ENCODE assay signal across 7 cellular contexts in genomic region chr1:229558460-229559335, GRCh38. TPM values are rescaled to one million over a fixed set of nuclear protein-coding genes. Genes with fewer than 3 reads are reported as not detected.
DNase-seq lines count a peak whose midpoint lies in the region; ATAC-seq, FAIRE-seq and TF ChIP-seq lines count a peak whose summit lies in the region.

ABCB10 (minus strand) TSS chr1:229558707; CDS start chr1:229558652, 55 bp downstream.

- peaks cover 4% of the 10 kb centered on the region for H4K20me1 ChIP-seq in hepatocyte (ENCODE audit: insufficient read depth, poor library complexity, severe bottlenecking)

- H2AFZ ChIP-seq in hepatocyte: peak within 1 kb of the TSS; percentile 80

- peaks cover 29% of the 10 kb centered on the region for H3K4me1 ChIP-seq in hepatocyte (ENCODE audit: insufficient read depth)

- H3K79me2 ChIP-seq in hepatocyte: peaks cover 42% of the 10 kb centered on the region

- no peaks in the 10 kb centered on the region for H3K9me2 ChIP-seq in hepatocyte (replicated peaks; ENCODE audit: insufficient read depth)

- peak; percentile 64 for ATAC-seq in HG02973 (IDR thresholded peaks at IDR 0.05; ENCODE audit: unreplicated experiment)

- 2% methylated on average over 51 of the region's 109 CpGs for WGBS in hepatocyte (ENCODE audit: low lambda C conversion rate, missing lambda C conversion rate)

- peak; percentile 96 for FAIRE-seq in GM18507 (lab: Jason Lieb, UNC)

- peak; percentile 95 for TF ChIP-seq CTCF in hepatocyte (IDR thresholded peaks at IDR 0.05; ENCODE audit: poor library complexity)

- H3K36me3 ChIP-seq in hepatocyte (replicated peaks; ENCODE audit: insufficient read depth, low read depth): no peaks in the 10 kb centered on the region

- no peaks in the 10 kb centered on the region for H3K27me3 ChIP-seq in hepatocyte

- peak; percentile 96 for DNase-seq in GM18507 (ENCODE audit: extremely low spot score, insufficient read length, low read depth)
- peak; percentile 95 to 97 for DNase-seq in NCI-H1930 (lab: John Stamatoyannopoulos, UW)
- peak; percentile 71 for DNase-seq in T-helper 9 cell
- peak; percentile 99 for DNase-seq in astrocyte of the hippocampus (ENCODE audit: low read depth, low spot score)
- DNase-seq in hepatocyte (ENCODE audit: low spot score): peak; percentile 99
- peak; percentile 99 for DNase-seq in retina

- H3K27ac ChIP-seq in hepatocyte: peak within 1 kb of the TSS; percentile 92

- H3K4me2 ChIP-seq in hepatocyte: peak within 1 kb of the TSS; percentile 93

- no peaks in the 10 kb centered on the region for H3K9me3 ChIP-seq in hepatocyte (ENCODE audit: low read depth)

- H3K4me3 ChIP-seq in hepatocyte: peak within 1 kb of the TSS; percentile 56

RNA-seq across cellular contexts. Expression of gene ABCB10, which starts in this region (rescaled TPM):
- total RNA-seq in hepatocyte: 29.0 and 33.3 TPM in 2 replicates
- 14.6 and 23.4 TPM in 2 replicates for polyA plus RNA-seq in hepatocyte

Comparison
In these comparisons a context has a peak if more than half of its experiments do, and no peak if none do; other contexts are left out.
1. Peak in every context shown above with its lines: DNase-seq, ATAC-seq, H3K4me3 ChIP-seq and H3K27ac ChIP-seq.